Comparison of ENCODE assay signal across 18 cellular contexts in genomic region chr2:109386004-109386695, GRCh38.
A peak's percentile ranks its signal among the peaks of the same experiment; 100 is the strongest.
DNase-seq lines count a peak whose midpoint lies in the region; ATAC-seq and TF ChIP-seq lines count a peak whose summit lies in the region.
"Had no signal": no experiment of that assay in that cellular context is flagged by ENCODE, and none has a peak within 500 bp of the region (broad histone marks: within the 10 kb centered on the region; RNA-seq: fewer than 3 reads in every experiment).

No MANE protein-coding gene starts in this region.

- no peak for TF ChIP-seq POLR2A in GM18505 (IDR thresholded peaks at IDR 0.05; ENCODE audit: borderline replicate concordance, extremely low read depth, insufficient read depth, insufficient read length)

- H3K4me3 ChIP-seq in heart right ventricle (no peak overlapping the region), SJSA1 (no peak overlapping the region), iPS-18a (ENCODE audit: low read length) (no peak overlapping the region), tibial artery (no peak overlapping the region)
- H3K4me3 ChIP-seq: coronary artery, gastroesophageal sphincter, right atrium auricular region had no signal

- H3K4me1 ChIP-seq in heart right ventricle (peaks cover 17 to 38% (median 30%) of the 10 kb centered on the region in 9 donors), SJSA1 (replicated peaks) (peaks cover 36% of the 10 kb centered on the region), iPS-18a (ENCODE audit: control insufficient read depth, low read depth, low read length) (peaks cover 16% of the 10 kb centered on the region), tibial artery (peaks cover 4 to 30% (median 23%) of the 10 kb centered on the region in 4 donors)

- H3K27me3 ChIP-seq in heart right ventricle (no peaks in the 10 kb centered on the region), SJSA1 (replicated peaks) (no peaks in the 10 kb centered on the region), iPS-18a (ENCODE audit: control insufficient read depth, insufficient read depth, low read length) (no peaks in the 10 kb centered on the region), tibial artery (no peaks in the 10 kb centered on the region)
- H3K27me3 ChIP-seq: gastroesophageal sphincter, right atrium auricular region had no signal

- TF ChIP-seq CTCF in heart right ventricle (IDR thresholded peaks at IDR 0.05) (no peak), tibial artery (IDR thresholded peaks at IDR 0.05) (no peak)

- intact Hi-C loops in cardiac septum (cut with DNase I): loop anchor here (10.0 kb wide), 1 partner anchor 101 kb away; no protein-coding TSS in a partner anchor
- intact Hi-C loops in heart right ventricle (cut with DNase I): loop anchor here in 1 of 10 donors (10.0 kb wide), 1 partner anchor 261 kb away; the partner anchor contains the start of gene SH3RF3
- intact Hi-C loops in tibial artery (cut with DNase I; ENCODE audit: low total_unique reads): no loop called here

- ATAC-seq in heart right ventricle: no peak
- ATAC-seq in GM19324 (IDR thresholded peaks at IDR 0.05; ENCODE audit: low FRiP score, unreplicated experiment): no peak
- ATAC-seq in GM18505 (IDR thresholded peaks at IDR 0.05; ENCODE audit: unreplicated experiment): no peak
- ATAC-seq: gastroesophageal sphincter, T-helper 17 cell had no signal

- H3K27ac ChIP-seq in heart right ventricle (no peak overlapping the region), SJSA1 (peak overlapping the region; percentile 48), iPS-18a (ENCODE audit: low read length) (no peak overlapping the region), tibial artery (no peak overlapping the region)
- H3K27ac ChIP-seq: coronary artery, epithelial cell of prostate, gastroesophageal sphincter, right atrium auricular region had no signal

- peak overlapping the region; percentile 5 for H3K9ac ChIP-seq in iPS-18a (ENCODE audit: low read length)

- DNase-seq in cardiac septum (ENCODE audit: low spot score) (peak; percentile 36), heart right ventricle (no peak), SJSA1 (ENCODE audit: low read depth in 1 of 2, low spot score in 2 of 2) (peak; percentile 76 to 80), tibial artery (peak; percentile 8 to 45), NCI-H187 treated with DMSO at 0.1 percent for 48 hours (lab: John Stamatoyannopoulos, UW) (no peak)
- DNase-seq: activated CD4-positive, CD25-positive, alpha-beta regulatory T cell treated with anti-CD3 and anti-CD28 coated beads, Interleukin-2, amount 50 U/mL, for 72 hours; activated gamma-delta T cell; EL; NCI-H1930; NK-92 treated with Interleukin-12 subunit alpha and Interleukin-12 subunit beta, amount 100 ng/mL, for 24 hours; T-helper 17 cell had no signal

- 79 to 82% methylated on average over 11 of the region's 11 CpGs for WGBS in heart right ventricle, 2 donors

- H3K36me3 ChIP-seq in heart right ventricle (no peaks in the 10 kb centered on the region), SJSA1 (no peaks in the 10 kb centered on the region), iPS-18a (ENCODE audit: control insufficient read depth, low read depth, low read length) (no peaks in the 10 kb centered on the region), tibial artery (peaks cover 0 to 5% (median 0%) of the 10 kb centered on the region in 3 donors)
- H3K36me3 ChIP-seq: gastroesophageal sphincter, right atrium auricular region had no signal

- H3K9me3 ChIP-seq in heart right ventricle: no peaks in the 10 kb centered on the region
- H3K9me3 ChIP-seq in SJSA1 (replicated peaks): no peaks in the 10 kb centered on the region
- no peaks in the 10 kb centered on the region for H3K9me3 ChIP-seq in iPS-18a (ENCODE audit: control insufficient read depth, low read depth, low read length)
- H3K9me3 ChIP-seq in tibial artery: no peaks in the 10 kb centered on the region
- H3K9me3 ChIP-seq: gastroesophageal sphincter, right atrium auricular region had no signal

Comparison
In these comparisons a context has a peak if more than half of its experiments do, and no peak if none do; other contexts are left out.
1. DNase-seq: peak in cardiac septum (single experiment), SJSA1 (2 of 2) and tibial artery (2 of 2); none in heart right ventricle (0 of 2) and NCI-H187 treated with DMSO at 0.1 percent for 48 hours (single experiment).